8 cellular contexts compared by ENCODE assay signal in genomic region chr11:125592305-125593112, GRCh38. TPM values are rescaled to one million over a fixed set of nuclear protein-coding genes. Genes with fewer than 3 reads are reported as not detected.
A peak's percentile ranks its signal among the peaks of the same experiment; 100 is the strongest.
DNase-seq lines count a peak whose midpoint lies in the region; ATAC-seq, FAIRE-seq and TF ChIP-seq lines count a peak whose summit lies in the region.

Gene STT3A (plus strand): TSS chr11:125592852. CDS start chr11:125595916, 3,064 bp downstream.

- no peaks in the 10 kb centered on the region for H3K9me3 ChIP-seq in BE2C

- TF ChIP-seq CTCF in BE2C (IDR thresholded peaks at IDR 0.05; ENCODE audit: low read depth, low read length), result no peak

- H3K36me3 ChIP-seq in BE2C, result peaks cover 16% of the 10 kb centered on the region

- DNase-seq in BE2C, result peak; percentile 98
- DNase-seq in GM19240 (ENCODE audit: insufficient read length, low spot score), result peak; percentile 89
- peak; percentile 100 for DNase-seq in NCI-H526 (lab: John Stamatoyannopoulos, UW)
- peak; percentile 97 for DNase-seq in activated CD4-positive, alpha-beta T cell treated with anti-CD3 and anti-CD28 coated beads for 48 hours
- peak; percentile 99 for DNase-seq in kidney glomerular epithelial cell (lab: John Stamatoyannopoulos, UW)
- DNase-seq in stimulated activated CD4-positive, alpha-beta T cell treated with anti-CD3 and anti-CD28 coated beads, Interleukin-1b, Interleukin-23, amount 100 ng/mL, for 1 hour (ENCODE audit: low read depth in 2 of 2), result peak; percentile 92 to 96

- peak within 1 kb of the TSS; percentile 89 for H3K4me3 ChIP-seq in BE2C (ENCODE audit: low read depth, low read length)

- peak; percentile 86 for FAIRE-seq in colon (lab: Jason Lieb, UNC)

- peak; percentile 97 for ATAC-seq in HG03460 (IDR thresholded peaks at IDR 0.05; ENCODE audit: unreplicated experiment)

- no peaks in the 10 kb centered on the region for H3K27me3 ChIP-seq in BE2C

- peaks cover 3% of the 10 kb centered on the region; the same call in 1 of the 2 replicates for H3K4me1 ChIP-seq in BE2C

RNA-seq across cellular contexts. Expression of gene STT3A, which starts in this region (rescaled TPM):
- 186 TPM for polyA plus RNA-seq in BE2C (2012; ENCODE audit: insufficient read depth, insufficient read length, low read depth)

Comparison
In these comparisons a context has a peak if more than half of its experiments do, and no peak if none do; other contexts are left out.
1. Peak in every context shown above with its lines: DNase-seq, ATAC-seq and H3K4me3 ChIP-seq.